Comparison of ENCODE assay signal across 8 cellular contexts in genomic region chr4:85579942-85580341, GRCh38.
"Had no signal": no experiment of that assay in that cellular context is flagged by ENCODE, and none has a peak within 500 bp of the region (broad histone marks: within the 10 kb centered on the region; RNA-seq: fewer than 3 reads in every experiment).

No MANE protein-coding gene starts in this region.

- H3K4me2 ChIP-seq: GM23338 had no signal

- H3K9me3 Mint-ChIP-seq: GM23338, H9 had no signal

- FAIRE-seq: H1, H54, HTR-8/SVneo had no signal

- H3K27ac Mint-ChIP-seq: GM23338, H9 had no signal

- DNase-seq: H9, HCEC 1CT, IMR-90, KBM-7 had no signal

- H3K4me3 Mint-ChIP-seq: GM23338, H9 had no signal

- H3K4me3 ChIP-seq: GM23338 had no signal

- ATAC-seq: GM23338 had no signal

- H3K4me1 Mint-ChIP-seq: GM23338, H9 had no signal
